9 cellular contexts compared by ENCODE assay signal in the genomic region with DNA sequence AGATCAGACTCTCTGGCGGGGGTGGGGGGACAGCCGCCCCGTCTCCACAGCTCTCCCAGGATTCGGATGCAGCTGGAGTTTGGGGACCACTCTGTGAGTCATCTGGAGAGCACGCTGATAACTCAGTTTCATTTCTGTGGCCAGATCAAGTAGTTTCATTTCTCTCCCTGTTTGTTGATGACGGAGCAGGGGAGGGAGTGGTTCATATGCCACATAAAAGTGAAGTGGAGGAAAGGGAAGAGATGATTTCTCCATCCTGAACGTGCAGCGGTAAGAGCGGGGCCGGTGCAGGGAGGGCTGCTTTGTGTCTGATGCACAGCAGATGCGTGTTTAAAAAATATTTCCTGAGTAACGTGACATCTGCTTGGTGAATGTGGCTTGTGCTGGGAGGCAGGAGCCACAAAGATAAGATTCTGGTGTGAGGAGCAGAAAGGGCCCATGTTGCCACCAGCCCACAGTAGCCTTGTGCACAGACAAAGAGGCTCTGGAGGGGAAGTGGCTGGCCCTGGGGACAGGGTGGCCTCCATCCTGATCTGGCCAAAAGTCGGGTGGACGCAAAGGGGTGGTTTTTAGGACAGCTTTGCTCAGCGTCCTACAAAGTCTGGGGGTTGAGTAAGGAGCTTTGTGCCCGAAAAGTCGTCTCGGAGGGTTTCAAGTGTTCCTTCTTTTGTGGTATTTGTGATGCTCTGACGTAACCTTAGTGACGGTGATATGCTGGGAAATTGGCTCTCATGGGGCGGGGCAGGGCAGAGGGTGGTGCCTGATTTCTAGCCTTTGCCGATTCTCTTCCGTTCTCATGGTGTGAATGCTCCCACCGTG. TPM values are rescaled to one million over a fixed set of nuclear protein-coding genes. Genes with fewer than 3 reads are reported as not detected.
A peak's percentile ranks its signal among the peaks of the same experiment; 100 is the strongest.
DNase-seq lines count a peak whose midpoint lies in the region; ATAC-seq, FAIRE-seq and TF ChIP-seq lines count a peak whose summit lies in the region.
"Had no signal": no experiment of that assay in that cellular context is flagged by ENCODE, and none has a peak within 500 bp of the region (broad histone marks: within the 10 kb centered on the region; RNA-seq: fewer than 3 reads in every experiment).

A gene with protein sequence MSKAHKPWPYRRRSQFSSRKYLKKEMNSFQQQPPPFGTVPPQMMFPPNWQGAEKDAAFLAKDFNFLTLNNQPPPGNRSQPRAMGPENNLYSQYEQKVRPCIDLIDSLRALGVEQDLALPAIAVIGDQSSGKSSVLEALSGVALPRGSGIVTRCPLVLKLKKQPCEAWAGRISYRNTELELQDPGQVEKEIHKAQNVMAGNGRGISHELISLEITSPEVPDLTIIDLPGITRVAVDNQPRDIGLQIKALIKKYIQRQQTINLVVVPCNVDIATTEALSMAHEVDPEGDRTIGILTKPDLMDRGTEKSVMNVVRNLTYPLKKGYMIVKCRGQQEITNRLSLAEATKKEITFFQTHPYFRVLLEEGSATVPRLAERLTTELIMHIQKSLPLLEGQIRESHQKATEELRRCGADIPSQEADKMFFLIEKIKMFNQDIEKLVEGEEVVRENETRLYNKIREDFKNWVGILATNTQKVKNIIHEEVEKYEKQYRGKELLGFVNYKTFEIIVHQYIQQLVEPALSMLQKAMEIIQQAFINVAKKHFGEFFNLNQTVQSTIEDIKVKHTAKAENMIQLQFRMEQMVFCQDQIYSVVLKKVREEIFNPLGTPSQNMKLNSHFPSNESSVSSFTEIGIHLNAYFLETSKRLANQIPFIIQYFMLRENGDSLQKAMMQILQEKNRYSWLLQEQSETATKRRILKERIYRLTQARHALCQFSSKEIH (plus strand): TSS at position 242 of the 819 bp plus-strand sequence. CDS start 14,880 bp downstream, outside the sequence.

- FAIRE-seq in GM19239 (lab: Jason Lieb, UNC), result peak; percentile 98

- H3K4me3 Mint-ChIP-seq in stimulated activated memory B cell treated with anti-CD40 and anti-IgM and Interleukin-4, amounts not matched to agents 10 μg/mL and 1 μg/mL and 100 μg/mL, for 72 hours, result peak within 1 kb of the TSS; percentile 82

- TF ChIP-seq CTCF in choroid plexus epithelial cell (conservative IDR thresholded peaks at IDR 0.05; ENCODE audit: low read depth, low read length), result no peak

- H3K4me3 ChIP-seq in choroid plexus epithelial cell (ENCODE audit: low read depth, low read length), result no peak within 1 kb of the TSS

- no peaks in the 10 kb centered on the region for H3K27me3 Mint-ChIP-seq in stimulated activated memory B cell treated with anti-CD40 and anti-IgM and Interleukin-4, amounts not matched to agents 10 μg/mL and 1 μg/mL and 100 μg/mL, for 72 hours

- H3K36me3 Mint-ChIP-seq in stimulated activated memory B cell treated with anti-CD40 and anti-IgM and Interleukin-4, amounts not matched to agents 10 μg/mL and 1 μg/mL and 100 μg/mL, for 72 hours, result no peaks in the 10 kb centered on the region

- no peaks in the 10 kb centered on the region for H3K9me3 Mint-ChIP-seq in stimulated activated memory B cell treated with anti-CD40 and anti-IgM and Interleukin-4, amounts not matched to agents 10 μg/mL and 1 μg/mL and 100 μg/mL, for 72 hours

- DNase-seq in AML-193 (lab: John Stamatoyannopoulos, UW) (peak; percentile 66 to 71), GM19239 (ENCODE audit: insufficient read length, low spot score) (peak; percentile 36), choroid plexus epithelial cell (ENCODE audit: low read depth) (peak; percentile 69), mucosa of gallbladder (ENCODE audit: low spot score) (peak; percentile 65), NCI-H1694 treated with DMSO at 0.1 percent for 48 hours (lab: John Stamatoyannopoulos, UW) (no peak)
- DNase-seq in activated CD4-positive, CD25-positive, alpha-beta regulatory T cell (lab: John Stamatoyannopoulos, UW), result peak in 3 of 4 experiments; percentile 27 to 76 (median 67)

- peak within 1 kb of the TSS; percentile 91 for H3K27ac Mint-ChIP-seq in stimulated activated memory B cell treated with anti-CD40 and anti-IgM and Interleukin-4, amounts not matched to agents 10 μg/mL and 1 μg/mL and 100 μg/mL, for 72 hours

- ATAC-seq in HG03565 (IDR thresholded peaks at IDR 0.05; ENCODE audit: unreplicated experiment), result peak; percentile 59
- peak; percentile 82 for ATAC-seq in stimulated activated memory B cell treated with anti-CD40 and anti-IgM and Interleukin-4, amounts not matched to agents 10 μg/mL and 1 μg/mL and 100 μg/mL, for 72 hours
- ATAC-seq: HCT116 had no signal

- H3K4me1 Mint-ChIP-seq in stimulated activated memory B cell treated with anti-CD40 and anti-IgM and Interleukin-4, amounts not matched to agents 10 μg/mL and 1 μg/mL and 100 μg/mL, for 72 hours, result peaks cover 51% of the 10 kb centered on the region

RNA-seq across cellular contexts. Expression of the gene that starts here (rescaled TPM):
- 18.1 TPM for total RNA-seq in mucosa of gallbladder
